In the genomic region with DNA sequence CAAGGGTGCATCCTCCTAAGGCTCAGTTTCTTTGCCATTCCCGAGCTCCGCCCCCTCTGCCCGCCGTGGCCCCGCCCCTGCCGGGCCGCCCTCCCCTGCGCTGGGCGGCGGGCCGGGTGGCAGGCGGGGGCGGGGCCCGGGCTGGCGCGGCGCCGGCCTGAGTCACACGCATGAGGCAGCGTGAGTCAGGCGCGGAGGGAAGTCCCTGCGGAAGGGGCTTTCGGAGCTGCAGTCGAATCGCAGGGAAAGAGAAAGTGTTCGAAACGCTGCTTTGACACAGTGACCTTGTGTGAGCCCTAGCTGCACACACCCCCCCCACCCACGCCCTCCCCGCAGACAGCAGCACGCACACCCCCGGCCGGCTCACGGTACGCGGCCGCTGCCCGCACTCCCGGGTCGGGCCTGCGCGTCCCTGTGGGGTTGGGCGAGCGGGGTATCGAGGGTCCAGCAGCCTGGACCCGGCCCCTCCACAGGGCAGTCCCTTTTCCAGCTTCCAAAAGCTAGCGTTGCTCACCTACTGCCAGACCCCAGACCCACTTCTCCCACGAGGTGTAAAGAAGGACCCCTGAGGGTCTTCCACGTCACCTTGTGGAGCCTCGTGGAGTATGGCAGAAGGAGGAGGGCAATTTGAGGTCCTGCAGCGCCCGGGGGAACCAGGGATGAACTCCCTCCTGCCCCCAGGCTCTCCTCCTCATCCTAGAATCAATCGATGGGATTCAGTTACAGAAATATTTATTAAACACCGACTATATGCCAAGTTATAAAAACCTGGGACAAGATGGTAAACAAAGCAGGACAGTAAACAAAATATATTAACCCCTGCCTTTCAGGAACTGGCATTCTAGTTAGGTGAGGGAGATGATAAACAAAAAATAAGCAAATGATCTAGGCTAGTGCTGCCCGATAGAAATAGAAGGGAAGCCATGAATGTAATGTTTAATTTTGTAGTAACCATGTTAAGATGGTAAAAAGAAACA, we compare ENCODE assay signal across 1 cellular context.
TF ChIP-seq lines count a peak whose summit lies in the region.

No MANE protein-coding gene starts in this region.

TF ChIP-seq in HepG2, 621 proteins besides CTCF, POLR2A, EP300 and RAD21 (continued from another document and continues in another):
- TF ChIP-seq, protein P1, sequence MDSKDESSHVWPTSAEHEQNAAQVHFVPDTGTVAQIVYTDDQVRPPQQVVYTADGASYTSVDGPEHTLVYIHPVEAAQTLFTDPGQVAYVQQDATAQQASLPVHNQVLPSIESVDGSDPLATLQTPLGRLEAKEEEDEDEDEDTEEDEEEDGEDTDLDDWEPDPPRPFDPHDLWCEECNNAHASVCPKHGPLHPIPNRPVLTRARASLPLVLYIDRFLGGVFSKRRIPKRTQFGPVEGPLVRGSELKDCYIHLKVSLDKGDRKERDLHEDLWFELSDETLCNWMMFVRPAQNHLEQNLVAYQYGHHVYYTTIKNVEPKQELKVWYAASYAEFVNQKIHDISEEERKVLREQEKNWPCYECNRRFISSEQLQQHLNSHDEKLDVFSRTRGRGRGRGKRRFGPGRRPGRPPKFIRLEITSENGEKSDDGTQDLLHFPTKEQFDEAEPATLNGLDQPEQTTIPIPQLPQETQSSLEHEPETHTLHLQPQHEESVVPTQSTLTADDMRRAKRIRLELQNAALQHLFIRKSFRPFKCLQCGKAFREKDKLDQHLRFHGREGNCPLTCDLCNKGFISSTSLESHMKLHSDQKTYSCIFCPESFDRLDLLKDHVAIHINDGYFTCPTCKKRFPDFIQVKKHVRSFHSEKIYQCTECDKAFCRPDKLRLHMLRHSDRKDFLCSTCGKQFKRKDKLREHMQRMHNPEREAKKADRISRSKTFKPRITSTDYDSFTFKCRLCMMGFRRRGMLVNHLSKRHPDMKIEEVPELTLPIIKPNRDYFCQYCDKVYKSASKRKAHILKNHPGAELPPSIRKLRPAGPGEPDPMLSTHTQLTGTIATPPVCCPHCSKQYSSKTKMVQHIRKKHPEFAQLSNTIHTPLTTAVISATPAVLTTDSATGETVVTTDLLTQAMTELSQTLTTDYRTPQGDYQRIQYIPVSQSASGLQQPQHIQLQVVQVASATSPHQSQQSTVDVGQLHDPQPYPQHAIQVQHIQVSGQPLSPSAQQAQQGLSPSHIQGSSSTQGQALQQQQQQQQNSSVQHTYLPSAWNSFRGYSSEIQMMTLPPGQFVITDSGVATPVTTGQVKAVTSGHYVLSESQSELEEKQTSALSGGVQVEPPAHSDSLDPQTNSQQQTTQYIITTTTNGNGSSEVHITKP (CRISPR knock-in tag; IDR thresholded peaks at IDR 0.05; ENCODE audit: low read depth) = 0 out of 2 replicates have a peak, but pooled peaks have one; percentile 48
- TF ChIP-seq PCBP2 (optimal IDR thresholded peaks at IDR 0.05; ENCODE audit: low read depth, low read length, poor library complexity, severe bottlenecking) (no peak), FOSL2 (CRISPR knock-in tag; IDR thresholded peaks at IDR 0.05) (peak; percentile 89), MEF2D (CRISPR knock-in tag; IDR thresholded peaks at IDR 0.05) (no peak), LCORL (IDR thresholded peaks at IDR 0.05) (no peak), LCORL (CRISPR knock-in tag; IDR thresholded peaks at IDR 0.05) (no peak), POLR2AphosphoS2 (IDR thresholded peaks at IDR 0.05; ENCODE audit: low read depth, low read length) (no peak), STAG1 (CRISPR knock-in tag; IDR thresholded peaks at IDR 0.05) (no peak), NR2C2 (CRISPR knock-in tag; IDR thresholded peaks at IDR 0.05; ENCODE audit: borderline replicate concordance) (no peak), SAFB2 (CRISPR knock-in tag; IDR thresholded peaks at IDR 0.05; ENCODE audit: borderline replicate concordance, low read depth) (no peak), FOXC1 (CRISPR knock-in tag; IDR thresholded peaks at IDR 0.05; ENCODE audit: borderline replicate concordance) (peak; percentile 39; the same call in 1 of the 2 replicates), KDM5B (CRISPR knock-in tag; IDR thresholded peaks at IDR 0.05; ENCODE audit: borderline replicate concordance) (no peak; the same call in 1 of the 2 replicates), SP2 (CRISPR knock-in tag; IDR thresholded peaks at IDR 0.05) (no peak), BCL6 (CRISPR knock-in tag; IDR thresholded peaks at IDR 0.05) (no peak), ZNF510 (CRISPR knock-in tag; IDR thresholded peaks at IDR 0.05; ENCODE audit: low read depth) (no peak), ATF7-NPFF (CRISPR knock-in tag; IDR thresholded peaks at IDR 0.05; ENCODE audit: low read depth) (0 out of 2 replicates have a peak, but pooled peaks have one; percentile 50), NFKBIZ (CRISPR knock-in tag; IDR thresholded peaks at IDR 0.05) (no peak), SUZ12 (IDR thresholded peaks at IDR 0.05; ENCODE audit: low read depth, low read length) (no peak), SP4 (CRISPR knock-in tag; IDR thresholded peaks at IDR 0.05) (no peak), MTF2 (CRISPR knock-in tag; IDR thresholded peaks at IDR 0.05; ENCODE audit: borderline replicate concordance) (no peak), ZNF367 (CRISPR knock-in tag; IDR thresholded peaks at IDR 0.05; ENCODE audit: borderline replicate concordance) (no peak), ARNT (IDR thresholded peaks at IDR 0.05) (no peak), ZNF24 (IDR thresholded peaks at IDR 0.05) (no peak), NRL (CRISPR knock-in tag; IDR thresholded peaks at IDR 0.05; ENCODE audit: borderline replicate concordance) (no peak), ETV5 (CRISPR knock-in tag; IDR thresholded peaks at IDR 0.05; ENCODE audit: borderline replicate concordance) (peak; percentile 36; the same call in 1 of the 2 replicates), HMGA1 (CRISPR knock-in tag; conservative IDR thresholded peaks at IDR 0.05) (no peak), SIN3A (IDR thresholded peaks at IDR 0.05; ENCODE audit: borderline replicate concordance, low read depth, low read length) (peak; percentile 57; the same call in 1 of the 2 replicates)
- TF ChIP-seq, protein P2, sequence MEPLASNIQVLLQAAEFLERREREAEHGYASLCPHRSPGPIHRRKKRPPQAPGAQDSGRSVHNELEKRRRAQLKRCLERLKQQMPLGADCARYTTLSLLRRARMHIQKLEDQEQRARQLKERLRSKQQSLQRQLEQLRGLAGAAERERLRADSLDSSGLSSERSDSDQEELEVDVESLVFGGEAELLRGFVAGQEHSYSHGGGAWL (CRISPR knock-in tag; IDR thresholded peaks at IDR 0.05) = peak; percentile 69
- TF ChIP-seq, protein P3, sequence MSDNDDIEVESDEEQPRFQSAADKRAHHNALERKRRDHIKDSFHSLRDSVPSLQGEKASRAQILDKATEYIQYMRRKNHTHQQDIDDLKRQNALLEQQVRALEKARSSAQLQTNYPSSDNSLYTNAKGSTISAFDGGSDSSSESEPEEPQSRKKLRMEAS (IDR thresholded peaks at IDR 0.05) = peak; percentile 90
- TF ChIP-seq, protein P4, sequence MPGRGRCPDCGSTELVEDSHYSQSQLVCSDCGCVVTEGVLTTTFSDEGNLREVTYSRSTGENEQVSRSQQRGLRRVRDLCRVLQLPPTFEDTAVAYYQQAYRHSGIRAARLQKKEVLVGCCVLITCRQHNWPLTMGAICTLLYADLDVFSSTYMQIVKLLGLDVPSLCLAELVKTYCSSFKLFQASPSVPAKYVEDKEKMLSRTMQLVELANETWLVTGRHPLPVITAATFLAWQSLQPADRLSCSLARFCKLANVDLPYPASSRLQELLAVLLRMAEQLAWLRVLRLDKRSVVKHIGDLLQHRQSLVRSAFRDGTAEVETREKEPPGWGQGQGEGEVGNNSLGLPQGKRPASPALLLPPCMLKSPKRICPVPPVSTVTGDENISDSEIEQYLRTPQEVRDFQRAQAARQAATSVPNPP (CRISPR knock-in tag; IDR thresholded peaks at IDR 0.05) = no peak
- TF ChIP-seq, protein P5, sequence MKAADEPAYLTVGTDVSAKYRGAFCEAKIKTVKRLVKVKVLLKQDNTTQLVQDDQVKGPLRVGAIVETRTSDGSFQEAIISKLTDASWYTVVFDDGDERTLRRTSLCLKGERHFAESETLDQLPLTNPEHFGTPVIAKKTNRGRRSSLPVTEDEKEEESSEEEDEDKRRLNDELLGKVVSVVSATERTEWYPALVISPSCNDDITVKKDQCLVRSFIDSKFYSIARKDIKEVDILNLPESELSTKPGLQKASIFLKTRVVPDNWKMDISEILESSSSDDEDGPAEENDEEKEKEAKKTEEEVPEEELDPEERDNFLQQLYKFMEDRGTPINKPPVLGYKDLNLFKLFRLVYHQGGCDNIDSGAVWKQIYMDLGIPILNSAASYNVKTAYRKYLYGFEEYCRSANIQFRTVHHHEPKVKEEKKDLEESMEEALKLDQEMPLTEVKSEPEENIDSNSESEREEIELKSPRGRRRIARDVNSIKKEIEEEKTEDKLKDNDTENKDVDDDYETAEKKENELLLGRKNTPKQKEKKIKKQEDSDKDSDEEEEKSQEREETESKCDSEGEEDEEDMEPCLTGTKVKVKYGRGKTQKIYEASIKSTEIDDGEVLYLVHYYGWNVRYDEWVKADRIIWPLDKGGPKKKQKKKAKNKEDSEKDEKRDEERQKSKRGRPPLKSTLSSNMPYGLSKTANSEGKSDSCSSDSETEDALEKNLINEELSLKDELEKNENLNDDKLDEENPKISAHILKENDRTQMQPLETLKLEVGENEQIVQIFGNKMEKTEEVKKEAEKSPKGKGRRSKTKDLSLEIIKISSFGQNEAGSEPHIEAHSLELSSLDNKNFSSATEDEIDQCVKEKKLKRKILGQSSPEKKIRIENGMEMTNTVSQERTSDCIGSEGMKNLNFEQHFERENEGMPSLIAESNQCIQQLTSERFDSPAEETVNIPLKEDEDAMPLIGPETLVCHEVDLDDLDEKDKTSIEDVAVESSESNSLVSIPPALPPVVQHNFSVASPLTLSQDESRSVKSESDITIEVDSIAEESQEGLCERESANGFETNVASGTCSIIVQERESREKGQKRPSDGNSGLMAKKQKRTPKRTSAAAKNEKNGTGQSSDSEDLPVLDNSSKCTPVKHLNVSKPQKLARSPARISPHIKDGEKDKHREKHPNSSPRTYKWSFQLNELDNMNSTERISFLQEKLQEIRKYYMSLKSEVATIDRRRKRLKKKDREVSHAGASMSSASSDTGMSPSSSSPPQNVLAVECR (CRISPR knock-in tag; IDR thresholded peaks at IDR 0.05; ENCODE audit: borderline replicate concordance) = peak; percentile 54; the same call in 1 of the 2 replicates
- TF ChIP-seq, protein P6, sequence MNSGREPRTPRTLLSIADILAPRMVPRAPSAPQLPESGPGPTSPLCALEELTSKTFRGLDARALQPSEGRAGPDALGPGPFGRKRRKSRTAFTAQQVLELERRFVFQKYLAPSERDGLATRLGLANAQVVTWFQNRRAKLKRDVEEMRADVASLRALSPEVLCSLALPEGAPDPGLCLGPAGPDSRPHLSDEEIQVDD (CRISPR knock-in tag; IDR thresholded peaks at IDR 0.05; ENCODE audit: borderline replicate concordance) = peak; percentile 72
- TF ChIP-seq, protein P7, sequence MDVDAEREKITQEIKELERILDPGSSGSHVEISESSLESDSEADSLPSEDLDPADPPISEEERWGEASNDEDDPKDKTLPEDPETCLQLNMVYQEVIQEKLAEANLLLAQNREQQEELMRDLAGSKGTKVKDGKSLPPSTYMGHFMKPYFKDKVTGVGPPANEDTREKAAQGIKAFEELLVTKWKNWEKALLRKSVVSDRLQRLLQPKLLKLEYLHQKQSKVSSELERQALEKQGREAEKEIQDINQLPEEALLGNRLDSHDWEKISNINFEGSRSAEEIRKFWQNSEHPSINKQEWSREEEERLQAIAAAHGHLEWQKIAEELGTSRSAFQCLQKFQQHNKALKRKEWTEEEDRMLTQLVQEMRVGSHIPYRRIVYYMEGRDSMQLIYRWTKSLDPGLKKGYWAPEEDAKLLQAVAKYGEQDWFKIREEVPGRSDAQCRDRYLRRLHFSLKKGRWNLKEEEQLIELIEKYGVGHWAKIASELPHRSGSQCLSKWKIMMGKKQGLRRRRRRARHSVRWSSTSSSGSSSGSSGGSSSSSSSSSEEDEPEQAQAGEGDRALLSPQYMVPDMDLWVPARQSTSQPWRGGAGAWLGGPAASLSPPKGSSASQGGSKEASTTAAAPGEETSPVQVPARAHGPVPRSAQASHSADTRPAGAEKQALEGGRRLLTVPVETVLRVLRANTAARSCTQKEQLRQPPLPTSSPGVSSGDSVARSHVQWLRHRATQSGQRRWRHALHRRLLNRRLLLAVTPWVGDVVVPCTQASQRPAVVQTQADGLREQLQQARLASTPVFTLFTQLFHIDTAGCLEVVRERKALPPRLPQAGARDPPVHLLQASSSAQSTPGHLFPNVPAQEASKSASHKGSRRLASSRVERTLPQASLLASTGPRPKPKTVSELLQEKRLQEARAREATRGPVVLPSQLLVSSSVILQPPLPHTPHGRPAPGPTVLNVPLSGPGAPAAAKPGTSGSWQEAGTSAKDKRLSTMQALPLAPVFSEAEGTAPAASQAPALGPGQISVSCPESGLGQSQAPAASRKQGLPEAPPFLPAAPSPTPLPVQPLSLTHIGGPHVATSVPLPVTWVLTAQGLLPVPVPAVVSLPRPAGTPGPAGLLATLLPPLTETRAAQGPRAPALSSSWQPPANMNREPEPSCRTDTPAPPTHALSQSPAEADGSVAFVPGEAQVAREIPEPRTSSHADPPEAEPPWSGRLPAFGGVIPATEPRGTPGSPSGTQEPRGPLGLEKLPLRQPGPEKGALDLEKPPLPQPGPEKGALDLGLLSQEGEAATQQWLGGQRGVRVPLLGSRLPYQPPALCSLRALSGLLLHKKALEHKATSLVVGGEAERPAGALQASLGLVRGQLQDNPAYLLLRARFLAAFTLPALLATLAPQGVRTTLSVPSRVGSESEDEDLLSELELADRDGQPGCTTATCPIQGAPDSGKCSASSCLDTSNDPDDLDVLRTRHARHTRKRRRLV (CRISPR knock-in tag; IDR thresholded peaks at IDR 0.05) = no peak
- TF ChIP-seq, protein P8, sequence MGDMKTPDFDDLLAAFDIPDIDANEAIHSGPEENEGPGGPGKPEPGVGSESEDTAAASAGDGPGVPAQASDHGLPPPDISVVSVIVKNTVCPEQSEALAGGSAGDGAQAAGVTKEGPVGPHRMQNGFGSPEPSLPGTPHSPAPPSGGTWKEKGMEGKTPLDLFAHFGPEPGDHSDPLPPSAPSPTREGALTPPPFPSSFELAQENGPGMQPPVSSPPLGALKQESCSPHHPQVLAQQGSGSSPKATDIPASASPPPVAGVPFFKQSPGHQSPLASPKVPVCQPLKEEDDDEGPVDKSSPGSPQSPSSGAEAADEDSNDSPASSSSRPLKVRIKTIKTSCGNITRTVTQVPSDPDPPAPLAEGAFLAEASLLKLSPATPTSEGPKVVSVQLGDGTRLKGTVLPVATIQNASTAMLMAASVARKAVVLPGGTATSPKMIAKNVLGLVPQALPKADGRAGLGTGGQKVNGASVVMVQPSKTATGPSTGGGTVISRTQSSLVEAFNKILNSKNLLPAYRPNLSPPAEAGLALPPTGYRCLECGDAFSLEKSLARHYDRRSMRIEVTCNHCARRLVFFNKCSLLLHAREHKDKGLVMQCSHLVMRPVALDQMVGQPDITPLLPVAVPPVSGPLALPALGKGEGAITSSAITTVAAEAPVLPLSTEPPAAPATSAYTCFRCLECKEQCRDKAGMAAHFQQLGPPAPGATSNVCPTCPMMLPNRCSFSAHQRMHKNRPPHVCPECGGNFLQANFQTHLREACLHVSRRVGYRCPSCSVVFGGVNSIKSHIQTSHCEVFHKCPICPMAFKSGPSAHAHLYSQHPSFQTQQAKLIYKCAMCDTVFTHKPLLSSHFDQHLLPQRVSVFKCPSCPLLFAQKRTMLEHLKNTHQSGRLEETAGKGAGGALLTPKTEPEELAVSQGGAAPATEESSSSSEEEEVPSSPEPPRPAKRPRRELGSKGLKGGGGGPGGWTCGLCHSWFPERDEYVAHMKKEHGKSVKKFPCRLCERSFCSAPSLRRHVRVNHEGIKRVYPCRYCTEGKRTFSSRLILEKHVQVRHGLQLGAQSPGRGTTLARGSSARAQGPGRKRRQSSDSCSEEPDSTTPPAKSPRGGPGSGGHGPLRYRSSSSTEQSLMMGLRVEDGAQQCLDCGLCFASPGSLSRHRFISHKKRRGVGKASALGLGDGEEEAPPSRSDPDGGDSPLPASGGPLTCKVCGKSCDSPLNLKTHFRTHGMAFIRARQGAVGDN (CRISPR knock-in tag; IDR thresholded peaks at IDR 0.05) = peak; percentile 82
